Comparison of ENCODE assay signal across 24 cellular contexts in the genomic region with DNA sequence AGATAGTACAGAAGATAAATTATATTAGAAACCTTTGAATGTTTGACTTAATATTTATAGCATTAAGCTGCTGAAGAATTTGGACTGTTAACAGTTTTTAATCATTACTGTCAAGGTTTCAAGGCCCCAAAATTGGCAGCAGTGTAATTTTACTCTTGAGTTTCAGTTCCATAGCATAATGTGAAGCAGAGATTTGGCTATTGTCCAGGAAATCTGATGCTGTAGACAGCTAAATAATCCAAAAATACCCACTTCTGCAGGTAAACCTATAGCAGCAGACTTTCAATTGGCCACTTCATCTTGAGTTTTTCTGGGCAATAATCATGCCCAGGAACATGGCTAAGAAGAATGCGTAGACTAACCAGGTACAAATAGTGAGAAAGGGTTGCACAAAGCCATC.
DNase-seq lines count a peak whose midpoint lies in the region; ATAC-seq, FAIRE-seq and TF ChIP-seq lines count a peak whose summit lies in the region.
"Had no signal": no experiment of that assay in that cellular context is flagged by ENCODE, and none has a peak within 500 bp of the region (broad histone marks: within the 10 kb centered on the region; RNA-seq: fewer than 3 reads in every experiment).

No MANE protein-coding gene starts in this region.

- no peak for TF ChIP-seq POLR2A in HepG2 (IDR thresholded peaks at IDR 0.05; ENCODE audit: insufficient read depth in 1 of 2, low read depth in 2 of 2, low read length in 2 of 2)

- 0% methylated on average over 1 of the region's 1 CpG for WGBS in HepG2 (ENCODE audit: low lambda C conversion rate)

- H3K36me3 ChIP-seq in HepG2 (replicated peaks in 1 of 2; ENCODE audit: control insufficient read depth in 1 of 2, insufficient read depth in 2 of 2, low read length in 2 of 2): no peaks in the 10 kb centered on the region
- H3K36me3 ChIP-seq: BE2C had no signal

- FAIRE-seq in HepG2 (lab: Jason Lieb, UNC): no peak
- FAIRE-seq: H54, keratinocyte, small intestine had no signal

- H3K27ac Mint-ChIP-seq in Calu3 (ENCODE audit: unreplicated experiment) (no peak overlapping the region), chondrocyte (ENCODE audit: unreplicated experiment) (no peak overlapping the region)
- H3K27ac Mint-ChIP-seq: activated CD4-positive, alpha-beta T cell treated with anti-CD3 and anti-CD28 coated beads for 36 hours; naive thymus-derived CD8-positive, alpha-beta T cell; T-helper 1 cell treated with Interleukin-12 subunit alpha and Interleukin-12 subunit beta and Interleukin-4 antibody, amounts not matched to agents 30 μg/mL and 1 μg/mL, for 36 hours had no signal

- no peak overlapping the region for H2AFZ ChIP-seq in HepG2 (ENCODE audit: low read length)

- H3K9ac ChIP-seq in HepG2 (ENCODE audit: insufficient read depth, low read depth, low read length): no peak overlapping the region

- H3K9me3 Mint-ChIP-seq in Calu3 (ENCODE audit: low read depth, unreplicated experiment): no peaks in the 10 kb centered on the region
- peaks cover 2% of the 10 kb centered on the region for H3K9me3 Mint-ChIP-seq in chondrocyte (ENCODE audit: low read depth)
- H3K9me3 Mint-ChIP-seq: T-helper 1 cell treated with Interleukin-12 subunit alpha and Interleukin-12 subunit beta and Interleukin-4 antibody, amounts not matched to agents 30 μg/mL and 1 μg/mL, for 36 hours had no signal

- POLR2A ChIA-PET in HepG2 (lab: Yijun Ruan, JAX): no interaction called here

- H3K27ac ChIP-seq in HepG2 (ENCODE audit: extremely low read length, insufficient read depth, low read length): no peak overlapping the region
- H3K27ac ChIP-seq: HL-60, RWPE1, SK-N-MC had no signal

- no peak for TF ChIP-seq RAD21 in HepG2 (CRISPR knock-in tag; IDR thresholded peaks at IDR 0.05)

- peaks cover 61% of the 10 kb centered on the region for H3K27me3 Mint-ChIP-seq in Calu3 (ENCODE audit: unreplicated experiment)
- H3K27me3 Mint-ChIP-seq in chondrocyte (ENCODE audit: low read depth): peaks cover 4% of the 10 kb centered on the region

- ATAC-seq in GM18502 (IDR thresholded peaks at IDR 0.05; ENCODE audit: poor library complexity, unreplicated experiment) (peak; percentile 61), HG03175 (IDR thresholded peaks at IDR 0.05; ENCODE audit: unreplicated experiment) (peak; percentile 61), HepG2 (no peak)
- ATAC-seq: activated CD4-positive, alpha-beta T cell treated with anti-CD3 and anti-CD28 coated beads for 36 hours; naive thymus-derived CD8-positive, alpha-beta T cell had no signal

- no peak for TF ChIP-seq CTCF in Calu3 (IDR thresholded peaks at IDR 0.05; ENCODE audit: unreplicated experiment)
- TF ChIP-seq CTCF in chondrocyte (IDR thresholded peaks at IDR 0.05): no peak
- TF ChIP-seq CTCF in HepG2 (CRISPR knock-in tag; IDR thresholded peaks at IDR 0.05): no peak

- DNase-seq in COR-L47 (lab: John Stamatoyannopoulos, UW): peak; percentile 32
- DNase-seq in NCI-H345 (lab: John Stamatoyannopoulos, UW): peak; percentile 29
- DNase-seq in HT-29 (ENCODE audit: low spot score): no peak
- no peak for DNase-seq in Calu3
- no peak for DNase-seq in chondrocyte (ENCODE audit: low spot score)
- no peak for DNase-seq in HepG2 (ENCODE audit: low spot score)
- DNase-seq: activated CD4-positive, alpha-beta T cell treated with anti-CD3 and anti-CD28 coated beads for 36 hours; activated T-cell treated with anti-CD3 and anti-CD28 coated beads, Interleukin-2, amount 50 U/mL, for 1 hour; BE2C; glutamatergic neuron; midbrain; naive thymus-derived CD8-positive, alpha-beta T cell; NCI-H1436 treated with DMSO at 0.1 percent for 48 hours; NCI-H226; small intestine; substantia nigra had no signal

- H4K20me1 ChIP-seq in HepG2 (ENCODE audit: insufficient read depth, low read length): no peaks in the 10 kb centered on the region

- no peaks in the 10 kb centered on the region for H3K27me3 ChIP-seq in HepG2 (ENCODE audit: control insufficient read depth in 1 of 2, insufficient read depth in 2 of 2, low read length in 2 of 2)
- H3K27me3 ChIP-seq: BE2C had no signal

- H3K36me3 Mint-ChIP-seq in Calu3 (ENCODE audit: insufficient read depth, unreplicated experiment) (no peaks in the 10 kb centered on the region), chondrocyte (ENCODE audit: low read depth) (no peaks in the 10 kb centered on the region)

- BruUV-seq in Calu3 (replicated peaks; lab: Mats Ljungman, UMichigan) (no TSS peak), HepG2 (replicated peaks; lab: Mats Ljungman, UMichigan) (no TSS peak)

- CTCF ChIA-PET in Calu3 (lab: Charles Lee): no interaction called here
- CTCF ChIA-PET in HepG2 (lab: Yijun Ruan, JAX; ENCODE audit: low intra/inter-chr PET ratio, low total read pairs): no interaction called here

- H3K79me2 ChIP-seq in HepG2 (ENCODE audit: insufficient read depth, low read length): no peaks in the 10 kb centered on the region

- no peaks in the 10 kb centered on the region for H3K4me1 ChIP-seq in HepG2 (ENCODE audit: insufficient read depth, low read length)
- H3K4me1 ChIP-seq: BE2C had no signal

- H3K9me3 ChIP-seq in HepG2 (ENCODE audit: low read length): no peaks in the 10 kb centered on the region
- H3K9me3 ChIP-seq: BE2C had no signal

- no peak overlapping the region for H3K4me3 Mint-ChIP-seq in Calu3 (ENCODE audit: low read depth, unreplicated experiment)
- no peak overlapping the region for H3K4me3 Mint-ChIP-seq in chondrocyte (ENCODE audit: unreplicated experiment)
- H3K4me3 Mint-ChIP-seq: activated CD4-positive, alpha-beta T cell treated with anti-CD3 and anti-CD28 coated beads for 36 hours; naive thymus-derived CD8-positive, alpha-beta T cell; T-helper 1 cell treated with Interleukin-12 subunit alpha and Interleukin-12 subunit beta and Interleukin-4 antibody, amounts not matched to agents 30 μg/mL and 1 μg/mL, for 36 hours had no signal

- intact Hi-C loops in Calu3 (cut with micrococcal nuclease; ENCODE audit: unreplicated experiment) (no loop called here), HepG2 (cut with micrococcal nuclease; ENCODE audit: unreplicated experiment) (no loop called here)

- no peaks in the 10 kb centered on the region for H3K4me1 Mint-ChIP-seq in Calu3 (ENCODE audit: low read depth, unreplicated experiment)
- H3K4me1 Mint-ChIP-seq in chondrocyte (ENCODE audit: low read depth): no peaks in the 10 kb centered on the region
- H3K4me1 Mint-ChIP-seq: activated CD4-positive, alpha-beta T cell treated with anti-CD3 and anti-CD28 coated beads for 36 hours; naive thymus-derived CD8-positive, alpha-beta T cell had no signal

- H3K4me3 ChIP-seq in HepG2 (replicated peaks in 1 of 3; ENCODE audit: insufficient read depth in 1 of 3, low read depth in 2 of 3, low read length in 3 of 3): no peak overlapping the region
- H3K4me3 ChIP-seq: SK-N-MC had no signal

- no peak overlapping the region for H3K4me2 ChIP-seq in HepG2 (ENCODE audit: low read depth, low read length)

- no peak for TF ChIP-seq EP300 in HepG2 (IDR thresholded peaks at IDR 0.05; ENCODE audit: low read depth in 2 of 2, low read length in 2 of 2)
- no peak for TF ChIP-seq EP300 in HepG2 (CRISPR knock-in tag; IDR thresholded peaks at IDR 0.05; ENCODE audit: borderline replicate concordance)

- in situ Hi-C loops in HepG2 (cut with HindIII; ENCODE audit: extremely low pct_ligation_motif_present, low pct_unique_long_range_greater_than_20kb): no loop called here

TF ChIP-seq in HepG2, 621 proteins besides CTCF, POLR2A, EP300 and RAD21 (continues in another document):
- TF ChIP-seq GABPB1 (CRISPR knock-in tag; IDR thresholded peaks at IDR 0.05) (no peak), RBAK (CRISPR knock-in tag; IDR thresholded peaks at IDR 0.05) (no peak), HES4 (CRISPR knock-in tag; IDR thresholded peaks at IDR 0.05; ENCODE audit: borderline replicate concordance) (no peak), ZNF207 (IDR thresholded peaks at IDR 0.05; ENCODE audit: borderline replicate concordance) (no peak), ARNT2 (CRISPR knock-in tag; IDR thresholded peaks at IDR 0.05; ENCODE audit: low read depth) (no peak), ZSCAN22 (CRISPR knock-in tag; IDR thresholded peaks at IDR 0.05) (no peak), NPAS2 (CRISPR knock-in tag; IDR thresholded peaks at IDR 0.05; ENCODE audit: borderline replicate concordance) (no peak), ZNF232 (CRISPR knock-in tag; IDR thresholded peaks at IDR 0.05; ENCODE audit: borderline replicate concordance) (no peak), PHB2 (IDR thresholded peaks at IDR 0.05; ENCODE audit: partially characterized antibody) (no peak), ZC3H13 (CRISPR knock-in tag; IDR thresholded peaks at IDR 0.05) (no peak), SSRP1 (CRISPR knock-in tag; IDR thresholded peaks at IDR 0.05) (no peak), AGO1 (IDR thresholded peaks at IDR 0.05; ENCODE audit: low read depth, low read length, poor library complexity, severe bottlenecking) (no peak), ZNF816 (CRISPR knock-in tag; IDR thresholded peaks at IDR 0.05; ENCODE audit: borderline replicate concordance) (no peak), ZNF383 (CRISPR knock-in tag; IDR thresholded peaks at IDR 0.05; ENCODE audit: borderline replicate concordance) (no peak), ZBTB43 (CRISPR knock-in tag; conservative IDR thresholded peaks at IDR 0.05) (no peak)
- TF ChIP-seq, protein P1, sequence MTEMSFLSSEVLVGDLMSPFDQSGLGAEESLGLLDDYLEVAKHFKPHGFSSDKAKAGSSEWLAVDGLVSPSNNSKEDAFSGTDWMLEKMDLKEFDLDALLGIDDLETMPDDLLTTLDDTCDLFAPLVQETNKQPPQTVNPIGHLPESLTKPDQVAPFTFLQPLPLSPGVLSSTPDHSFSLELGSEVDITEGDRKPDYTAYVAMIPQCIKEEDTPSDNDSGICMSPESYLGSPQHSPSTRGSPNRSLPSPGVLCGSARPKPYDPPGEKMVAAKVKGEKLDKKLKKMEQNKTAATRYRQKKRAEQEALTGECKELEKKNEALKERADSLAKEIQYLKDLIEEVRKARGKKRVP (CRISPR knock-in tag; IDR thresholded peaks at IDR 0.05): no peak

Comparison
In these comparisons a context has a peak if more than half of its experiments do, and no peak if none do; other contexts are left out.
1. DNase-seq: peak in COR-L47 (single experiment) and NCI-H345 (single experiment); none in HT-29 (single experiment), Calu3 (single experiment), chondrocyte (single experiment) and HepG2 (single experiment).